Comparison of ENCODE assay signal across 15 cellular contexts in the genomic region with DNA sequence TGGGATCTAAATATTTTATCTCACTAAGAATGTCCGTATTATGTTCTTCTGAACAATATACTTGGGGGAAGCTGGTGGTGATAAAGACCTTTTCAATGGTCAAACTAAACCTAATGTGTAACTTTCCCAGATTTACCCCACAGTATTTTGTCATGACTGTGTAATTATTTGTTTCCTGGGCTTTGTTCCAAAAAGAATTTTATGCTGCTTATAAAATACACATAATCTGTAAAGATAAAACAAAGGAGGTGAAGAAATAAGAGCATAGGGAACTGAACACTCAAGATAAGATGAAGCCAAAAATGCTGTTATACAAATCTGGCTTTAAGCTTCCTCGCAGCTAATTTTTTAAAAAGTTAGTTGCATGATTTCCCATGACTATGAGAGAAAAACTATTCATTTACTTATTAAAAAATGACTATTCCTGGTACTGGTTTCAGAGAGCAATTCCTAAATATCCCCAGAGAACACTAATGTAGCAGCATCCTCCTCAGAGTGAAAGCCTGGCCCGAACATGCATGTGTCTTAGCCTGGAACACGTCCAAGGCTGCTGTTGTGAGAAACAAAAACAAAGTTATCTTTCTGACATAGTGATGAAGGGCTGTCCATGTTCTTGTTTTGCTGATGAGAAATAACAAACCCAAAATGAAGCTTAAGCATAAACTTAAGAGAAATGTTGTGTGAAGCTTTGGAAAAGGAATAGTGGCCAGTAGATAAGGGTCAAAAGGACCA. TPM values are rescaled to one million over a fixed set of nuclear protein-coding genes. Genes with fewer than 3 reads are reported as not detected.
A peak's percentile ranks its signal among the peaks of the same experiment; 100 is the strongest.
DNase-seq lines count a peak whose midpoint lies in the region; ATAC-seq and TF ChIP-seq lines count a peak whose summit lies in the region.
"Had no signal": no experiment of that assay in that cellular context is flagged by ENCODE, and none has a peak within 500 bp of the region (broad histone marks: within the 10 kb centered on the region; RNA-seq: fewer than 3 reads in every experiment).

No MANE protein-coding gene starts in this region.

- intact Hi-C loops in right cardiac atrium (cut with DNase I), result no loop called here

- no peaks in the 10 kb centered on the region for H3K4me1 ChIP-seq in right cardiac atrium (ENCODE audit: control insufficient read depth, insufficient read depth, low read length)
- peaks cover 2 to 29% (median 25%) of the 10 kb centered on the region in 5 donors for H3K4me1 ChIP-seq in subcutaneous abdominal adipose tissue (ENCODE audit: control insufficient read depth in 5 of 5, insufficient read depth in 5 of 5, low read length in 5 of 5)
- H3K4me1 ChIP-seq: parathyroid adenoma had no signal

- DNase-seq in LHCN-M2 (ENCODE audit: low read depth) (peak; percentile 69), brain microvascular endothelial cell (peak; percentile 74), right cardiac atrium (peak; percentile 46 to 79 (median 64))
- DNase-seq: activated CD4-positive, alpha-beta T cell treated with anti-CD3 and anti-CD28 coated beads, Interleukin-2, amount 50 U/mL, for 1 hour; activated naive CD4-positive, alpha-beta T cell; effector memory CD8-positive, alpha-beta T cell; GOT3; NCI-H510A; stimulated activated CD4-positive, alpha-beta T cell treated with anti-CD3 and anti-CD28 coated beads, Interleukin-4, amount 100 ng/mL, for 24 hours had no signal

- no peak for TF ChIP-seq CTCF in brain microvascular endothelial cell (IDR thresholded peaks at IDR 0.05; ENCODE audit: low read depth, low read length, missing control alignments)

- H3K4me3 ChIP-seq in brain microvascular endothelial cell (ENCODE audit: low read depth, low read length), result no peak overlapping the region
- H3K4me3 ChIP-seq in right cardiac atrium (ENCODE audit: low read length), result no peak overlapping the region
- no peak overlapping the region for H3K4me3 ChIP-seq in subcutaneous abdominal adipose tissue (ENCODE audit: low read depth in 1 of 5, low read length in 5 of 5)
- H3K4me3 ChIP-seq: K562 had no signal

- no peaks in the 10 kb centered on the region for H3K27me3 ChIP-seq in brain microvascular endothelial cell (replicated peaks)
- no peaks in the 10 kb centered on the region for H3K27me3 ChIP-seq in right cardiac atrium (ENCODE audit: control insufficient read depth, insufficient read depth)
- H3K27me3 ChIP-seq in subcutaneous abdominal adipose tissue (ENCODE audit: control insufficient read depth in 5 of 5, insufficient read depth in 4 of 5, low read length in 5 of 5), result no peaks in the 10 kb centered on the region

- in situ Hi-C loops in brain microvascular endothelial cell (cut with HindIII; ENCODE audit: low pct_ligation_motif_present, low sequenced_read_pairs), result no loop called here

- peaks cover 20% of the 10 kb centered on the region for H3K36me3 ChIP-seq in brain microvascular endothelial cell (replicated peaks)
- no peaks in the 10 kb centered on the region for H3K36me3 ChIP-seq in subcutaneous abdominal adipose tissue (ENCODE audit: control insufficient read depth in 5 of 5, insufficient read depth in 5 of 5, low read length in 5 of 5)

- peak overlapping the region; percentile 91 for H3K27ac ChIP-seq in brain microvascular endothelial cell
- no peak overlapping the region for H3K27ac ChIP-seq in right cardiac atrium (ENCODE audit: low read length)
- H3K27ac ChIP-seq in subcutaneous abdominal adipose tissue (ENCODE audit: low read depth, low read length), result peak overlapping the region; percentile 72
- H3K27ac ChIP-seq: parathyroid adenoma had no signal

- 16% methylated on average over 4 of the region's 4 CpGs for WGBS in right cardiac atrium

- no peak overlapping the region for H3K9ac ChIP-seq in subcutaneous abdominal adipose tissue (ENCODE audit: low read length in 5 of 5)
- H3K9ac ChIP-seq: parathyroid adenoma had no signal

- peak; percentile 56 to 67 for ATAC-seq in right cardiac atrium
- ATAC-seq in GM21515 (IDR thresholded peaks at IDR 0.05; ENCODE audit: unreplicated experiment), result no peak
- ATAC-seq in HG03439 (IDR thresholded peaks at IDR 0.05; ENCODE audit: unreplicated experiment), result no peak
- ATAC-seq in HG02759 (IDR thresholded peaks at IDR 0.05; ENCODE audit: unreplicated experiment), result no peak
- ATAC-seq: effector memory CD8-positive, alpha-beta T cell; K562 had no signal

- H3K9me3 ChIP-seq in right cardiac atrium (ENCODE audit: control insufficient read depth, low read length) (no peaks in the 10 kb centered on the region), subcutaneous abdominal adipose tissue (ENCODE audit: control insufficient read depth in 5 of 5, low read length in 5 of 5) (peaks cover 0 to 2% (median 0%) of the 10 kb centered on the region in 5 donors)

RNA-seq across cellular contexts. Expression of gene MALSU1, which starts 33.9 kb away (rescaled TPM):
- 72.8 and 76.8 TPM in 2 replicates for total RNA-seq in LHCN-M2 (2014; rRNA removed)
- polyA plus RNA-seq in LHCN-M2 (2012), result 102 TPM
- total RNA-seq in right cardiac atrium, result 10 to 100 TPM; 64.6 to 80.7 (median 70.2) TPM
- 68.4 TPM for polyA plus RNA-seq in right cardiac atrium

Comparison
In these comparisons a context has a peak if more than half of its experiments do, and no peak if none do; other contexts are left out.
1. ATAC-seq: peak in right cardiac atrium (2 of 2); none in GM21515 (single experiment), HG03439 (single experiment) and HG02759 (single experiment).
2. Peak in every context shown above with its lines, with median percentiles within 50 percentile points of each other: DNase-seq.